ENCODE assay signal across 19 cellular contexts in the genomic region with DNA sequence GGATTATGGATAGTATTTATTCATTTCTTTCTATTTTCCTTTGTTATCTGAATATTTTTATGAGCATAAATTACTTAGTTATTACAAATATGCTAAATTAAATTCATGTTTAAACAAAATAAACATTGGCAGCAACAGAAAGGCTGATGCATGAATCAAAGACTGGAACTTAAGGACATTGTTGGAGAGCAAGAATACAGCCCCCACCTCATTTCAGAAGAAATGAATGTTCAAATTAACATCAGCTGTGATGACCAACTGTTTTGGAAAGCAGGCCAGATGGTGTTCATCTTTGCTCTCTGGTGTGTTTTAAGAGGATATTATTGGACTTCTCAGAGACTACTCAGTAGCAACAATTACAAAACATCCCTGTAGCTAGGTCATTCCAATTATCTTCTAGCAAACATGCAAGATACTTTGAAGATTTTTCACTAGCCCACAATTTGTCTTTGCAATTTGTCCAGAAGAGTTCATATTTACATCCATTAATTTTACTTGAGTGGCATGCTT.
DNase-seq lines count a peak whose midpoint lies in the region; ATAC-seq and TF ChIP-seq lines count a peak whose summit lies in the region.
"Had no signal": no experiment of that assay in that cellular context is flagged by ENCODE, and none has a peak within 500 bp of the region (broad histone marks: within the 10 kb centered on the region; RNA-seq: fewer than 3 reads in every experiment).

No MANE protein-coding gene starts in this region.

- no peak for TF ChIP-seq POLR2A in breast epithelium (IDR thresholded peaks at IDR 0.05)

- DNase-seq in AG20443 (ENCODE audit: low spot score): peak; percentile 16
- DNase-seq in HS-5 (ENCODE audit: low read depth): peak; percentile 64
- peak; percentile 50 for DNase-seq in adipocyte (ENCODE audit: low read depth)
- peak; percentile 17 to 61 for DNase-seq in foreskin fibroblast
- DNase-seq in AG08395 (ENCODE audit: low spot score): no peak
- DNase-seq in breast epithelium (ENCODE audit: low spot score in 2 of 2): no peak
- DNase-seq: Caco-2; CD4-positive, CD25-positive, alpha-beta regulatory T cell; DMS53; KG1; NCI-H1436; NCI-H2081; NCI-H526 treated with DMSO at 0.1 percent for 48 hours; PC-9 had no signal

- no peak overlapping the region for H3K27ac ChIP-seq in breast epithelium
- H3K27ac ChIP-seq: A549, PC-9, SJSA1 had no signal

- no peak for TF ChIP-seq CTCF in foreskin fibroblast (IDR thresholded peaks at IDR 0.05; ENCODE audit: low read depth, low read length)
- TF ChIP-seq CTCF in breast epithelium (IDR thresholded peaks at IDR 0.05): no peak

- H3K4me3 ChIP-seq in adipocyte (ENCODE audit: low read length): no peak overlapping the region
- H3K4me3 ChIP-seq in foreskin fibroblast (ENCODE audit: low read depth in 1 of 2, low read length in 2 of 2): no peak overlapping the region
- no peak overlapping the region for H3K4me3 ChIP-seq in breast epithelium
- H3K4me3 ChIP-seq: A549, HAP-1, PC-9, SJSA1 had no signal

- no peaks in the 10 kb centered on the region for H3K36me3 ChIP-seq in adipocyte (ENCODE audit: control insufficient read depth, insufficient read depth, low read length, severe bottlenecking)
- H3K36me3 ChIP-seq in breast epithelium: no peaks in the 10 kb centered on the region
- H3K36me3 ChIP-seq: HAP-1, SJSA1 had no signal

- intact Hi-C loops in breast epithelium (cut with DNase I; ENCODE audit: low total_unique reads): no loop called here

- H3K9ac ChIP-seq in adipocyte (ENCODE audit: low read length): no peak overlapping the region

- no peaks in the 10 kb centered on the region for H3K27me3 ChIP-seq in adipocyte (replicated peaks; ENCODE audit: control insufficient read depth, insufficient read depth, low read length)
- no peaks in the 10 kb centered on the region for H3K27me3 ChIP-seq in breast epithelium
- H3K27me3 ChIP-seq: SJSA1 had no signal

- no peaks in the 10 kb centered on the region for H3K9me3 ChIP-seq in adipocyte (ENCODE audit: control insufficient read depth, low read length)
- no peaks in the 10 kb centered on the region for H3K9me3 ChIP-seq in breast epithelium
- H3K9me3 ChIP-seq: A549, Caco-2, HAP-1, SJSA1 had no signal

- ATAC-seq in HG03457 (IDR thresholded peaks at IDR 0.05; ENCODE audit: unreplicated experiment) (no peak), HG02678 (IDR thresholded peaks at IDR 0.05; ENCODE audit: unreplicated experiment) (no peak)
- ATAC-seq: A549 had no signal

- H3K4me1 ChIP-seq in adipocyte (ENCODE audit: control insufficient read depth, insufficient read depth, low read length): peaks cover 3% of the 10 kb centered on the region
- H3K4me1 ChIP-seq in breast epithelium: no peaks in the 10 kb centered on the region
- H3K4me1 ChIP-seq: A549, Caco-2 had no signal

Comparison
In these comparisons a context has a peak if more than half of its experiments do, and no peak if none do; other contexts are left out.
1. DNase-seq: peak in AG20443 (single experiment), HS-5 (single experiment), adipocyte (single experiment) and foreskin fibroblast (2 of 2); none in AG08395 (single experiment) and breast epithelium (0 of 2).